Comparison of ENCODE assay signal across 25 cellular contexts in genomic region chr16:4442371-4442770, GRCh38.
"Had no signal": no experiment of that assay in that cellular context is flagged by ENCODE, and none has a peak within 500 bp of the region (broad histone marks: within the 10 kb centered on the region; RNA-seq: fewer than 3 reads in every experiment).

No MANE protein-coding gene starts in this region.

- DNase-seq: activated B cell treated with CpG ODN at 0.5 μM for 24 hours; activated CD4-positive, alpha-beta memory T cell treated with anti-CD3 and anti-CD28 coated beads, Interleukin-2, amount 10 ng/mL, durations not matched to agents 7 days and 5 days; activated CD4-positive, alpha-beta T cell treated with anti-CD3 and anti-CD28 coated beads for 36 hours; activated CD4-positive, alpha-beta T cell treated with anti-CD3 and anti-CD28 coated beads for 48 hours; activated CD4-positive, alpha-beta T cell treated with anti-CD3 and anti-CD28 coated beads, Interleukin-2, amount 10 ng/mL, durations not matched to agents 7 days and 5 days; activated CD4-positive, alpha-beta T cell treated with anti-CD3 and anti-CD28 coated beads, Interleukin-2, amount 50 U/mL, for 48 hours; activated CD4-positive, CD25-positive, alpha-beta regulatory T cell treated with anti-CD3 and anti-CD28 coated beads, Interleukin-2, amount 50 U/mL, for 72 hours; activated CD8-positive, alpha-beta memory T cell treated with anti-CD3 and anti-CD28 coated beads for 24 hours; activated CD8-positive, alpha-beta memory T cell treated with anti-CD3 and anti-CD28 coated beads, Interleukin-2, amount 50 U/mL, for 4 hours; activated CD8-positive, alpha-beta T cell treated with anti-CD3 and anti-CD28 coated beads, Interleukin-2, amount 10 ng/mL, durations not matched to agents 7 days and 5 days; activated effector memory CD4-positive, alpha-beta T cell treated with Interleukin-2 at 50 U/mL for 16 hours; activated gamma-delta T cell; activated naive CD4-positive, alpha-beta T cell treated with anti-CD3 and anti-CD28 coated beads, Interleukin-2, amount 10 ng/mL, durations not matched to agents 7 days and 5 days; activated naive CD4-positive, alpha-beta T cell treated with Interleukin-2 at 50 U/mL for 16 hours; activated naive CD8-positive, alpha-beta T cell treated with anti-CD3 and anti-CD28 coated beads, Interleukin-2, amount 10 ng/mL, durations not matched to agents 7 days and 5 days; activated naive CD8-positive, alpha-beta T cell treated with anti-CD3 and anti-CD28 coated beads, Interleukin-2, amount 50 U/mL, for 24 hours; activated T-cell treated with anti-CD3 and anti-CD28 coated beads, Interleukin-2, amount 50 U/mL, for 24 hours; activated T-cell treated with anti-CD3 and anti-CD28 coated beads, Interleukin-2, amount 50 U/mL, for 48 hours; central memory CD4-positive, alpha-beta T cell; T-helper 1 cell; T-helper 2 cell; T-helper 9 cell had no signal

- H3K4me1 ChIP-seq: ascending aorta had no signal

- H3K4me3 ChIP-seq: ascending aorta had no signal

- H3K9me3 ChIP-seq: ascending aorta had no signal

- H3K27me3 ChIP-seq: ascending aorta had no signal

- H3K27ac ChIP-seq: ascending aorta, VCaP had no signal

- FAIRE-seq: TTC549 had no signal
